12 cellular contexts compared by ENCODE assay signal in the genomic region with DNA sequence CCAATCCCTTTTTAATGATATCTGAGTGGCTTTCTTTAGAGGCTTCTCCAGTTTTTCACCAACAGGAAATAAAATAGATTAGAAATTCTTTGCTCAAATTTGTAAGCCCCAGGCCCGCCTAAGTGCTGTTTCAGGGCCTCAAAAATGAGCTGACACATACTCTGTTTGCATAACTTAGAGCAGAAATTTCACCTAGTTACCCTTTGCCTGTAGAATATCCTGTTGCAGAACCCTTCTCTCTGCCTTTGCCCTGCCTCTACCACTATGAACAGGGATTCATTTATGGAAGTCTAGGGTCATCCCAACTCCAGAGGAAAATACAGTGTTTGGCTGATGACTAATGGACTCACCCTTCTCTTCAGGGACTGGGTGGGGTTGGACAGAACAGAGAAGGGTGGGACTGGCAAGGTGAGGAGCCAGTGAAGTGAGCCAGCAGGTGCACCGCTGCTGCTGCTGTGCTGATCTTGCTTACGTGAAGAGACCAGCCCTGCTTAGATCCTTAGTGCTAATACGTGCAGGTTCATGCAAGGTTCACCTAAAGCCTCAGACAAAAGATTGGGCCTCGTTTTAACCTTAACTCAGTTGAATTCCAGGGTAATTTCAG. TPM values are rescaled to one million over a fixed set of nuclear protein-coding genes. Genes with fewer than 3 reads are reported as not detected.
A peak's percentile ranks its signal among the peaks of the same experiment; 100 is the strongest.
DNase-seq lines count a peak whose midpoint lies in the region; ATAC-seq and TF ChIP-seq lines count a peak whose summit lies in the region.
"Had no signal": no experiment of that assay in that cellular context is flagged by ENCODE, and none has a peak within 500 bp of the region (broad histone marks: within the 10 kb centered on the region; RNA-seq: fewer than 3 reads in every experiment).

No MANE protein-coding gene starts in this region.

- no peaks in the 10 kb centered on the region for H3K27me3 Mint-ChIP-seq in T-helper 17 cell
- H3K27me3 Mint-ChIP-seq: naive B cell had no signal

- no peak overlapping the region for H4K91ac ChIP-seq in neuronal stem cell (ENCODE audit: low read depth, low read length, poor library complexity)

- no peak overlapping the region for H2BK15ac ChIP-seq in neuronal stem cell (ENCODE audit: low read length)

- no peak overlapping the region for H3K4me3 ChIP-seq in upper lobe of right lung
- H3K4me3 ChIP-seq in neuronal stem cell (ENCODE audit: low read length in 2 of 2), result no peak overlapping the region
- H3K4me3 ChIP-seq: SK-N-MC had no signal

- no peaks in the 10 kb centered on the region for H3K27me3 ChIP-seq in upper lobe of right lung
- no peaks in the 10 kb centered on the region for H3K27me3 ChIP-seq in neuronal stem cell (ENCODE audit: control insufficient read depth in 3 of 3, insufficient read depth in 3 of 3, low read depth in 1 of 3, low read length in 3 of 3)

- peaks cover 37% of the 10 kb centered on the region for H3K4me1 Mint-ChIP-seq in T-helper 17 cell

- peak overlapping the region; percentile 71 for H3K4me3 Mint-ChIP-seq in T-helper 17 cell

- H3K36me3 ChIP-seq in upper lobe of right lung, result no peaks in the 10 kb centered on the region
- H3K36me3 ChIP-seq in neuronal stem cell (replicated peaks in 1 of 2; ENCODE audit: control insufficient read depth in 2 of 2, insufficient read depth in 2 of 2, low read length in 2 of 2), result no peaks in the 10 kb centered on the region

- H3K4me2 ChIP-seq in neuronal stem cell (ENCODE audit: insufficient read depth, low read length, poor library complexity, severe bottlenecking), result no peak overlapping the region

- peak overlapping the region; percentile 85 for H3K27ac Mint-ChIP-seq in T-helper 17 cell

- H3K4me1 ChIP-seq in upper lobe of right lung (peaks cover 29% of the 10 kb centered on the region), neuronal stem cell (ENCODE audit: control insufficient read depth in 2 of 2, insufficient read depth in 1 of 2, low read depth in 1 of 2, low read length in 2 of 2) (peaks cover 0 to under 1% of the 10 kb centered on the region in 2 donors)

- no peak overlapping the region for H3K14ac ChIP-seq in neuronal stem cell (ENCODE audit: low read length)

- TF ChIP-seq CTCF in upper lobe of right lung (IDR thresholded peaks at IDR 0.05), result no peak

- H3K79me1 ChIP-seq in neuronal stem cell (ENCODE audit: low read depth, low read length), result no peaks in the 10 kb centered on the region

- DNase-seq in Right ventricle myocardium superior (no peak), left cardiac atrium (no peak), T-helper 17 cell (no peak), left lobe of liver (ENCODE audit: low spot score) (no peak), upper lobe of right lung (no peak), neuronal stem cell (ENCODE audit: low spot score) (no peak), NCI-H2107 (lab: John Stamatoyannopoulos, UW) (no peak), C1 segment of cervical spinal cord (lab: John Stamatoyannopoulos, UW) (no peak)
- DNase-seq: activated gamma-delta T cell; naive B cell; NK-92 treated with Interleukin-12 subunit alpha and Interleukin-12 subunit beta, amount 100 ng/mL, for 24 hours had no signal

- no peaks in the 10 kb centered on the region for H3K36me3 Mint-ChIP-seq in T-helper 17 cell (ENCODE audit: low read depth)

- H3K27ac ChIP-seq in upper lobe of right lung, result no peak overlapping the region
- H3K27ac ChIP-seq in neuronal stem cell (replicated peaks; ENCODE audit: low read length), result no peak overlapping the region
- H3K27ac ChIP-seq: SK-N-MC had no signal

- no peak overlapping the region for H4K8ac ChIP-seq in neuronal stem cell (ENCODE audit: low read depth, low read length)

- H3K9me3 ChIP-seq in T-helper 17 cell (ENCODE audit: control insufficient read depth, low read length, poor library complexity, severe bottlenecking), result no peaks in the 10 kb centered on the region
- no peaks in the 10 kb centered on the region for H3K9me3 ChIP-seq in upper lobe of right lung
- H3K9me3 ChIP-seq in neuronal stem cell (replicated peaks in 1 of 2; ENCODE audit: control insufficient read depth in 2 of 2, insufficient read depth in 1 of 2, low read depth in 1 of 2, low read length in 2 of 2), result no peaks in the 10 kb centered on the region

- H3K18ac ChIP-seq in neuronal stem cell (ENCODE audit: low read length), result no peak overlapping the region

- no peak overlapping the region for H3K23ac ChIP-seq in neuronal stem cell (ENCODE audit: low read depth, low read length, poor library complexity)

- intact Hi-C loops in Right ventricle myocardium superior (cut with DNase I) (no loop called here), left cardiac atrium (cut with DNase I) (no loop called here), upper lobe of right lung (cut with DNase I) (no loop called here)

- no peak overlapping the region for H2AFZ ChIP-seq in neuronal stem cell (ENCODE audit: low read length)

- H2AK5ac ChIP-seq in neuronal stem cell (ENCODE audit: low read depth, low read length), result no peak overlapping the region

- H2BK12ac ChIP-seq in neuronal stem cell (ENCODE audit: low read length), result no peak overlapping the region

- no peak overlapping the region for H2BK120ac ChIP-seq in neuronal stem cell (ENCODE audit: low read depth, low read length)

- H3K9ac ChIP-seq in neuronal stem cell (ENCODE audit: low read depth, low read length, poor library complexity), result no peak overlapping the region

- WGBS in neuronal stem cell (ENCODE audit: extremely low coverage in 2 of 2, insufficient read length in 2 of 2, insufficient replicate concordance in 1 of 2), 2 donors, result no CpG with 5 or more reads among the region's 5 CpGs

- no peak overlapping the region for H3K4ac ChIP-seq in neuronal stem cell (ENCODE audit: low read length)

- ATAC-seq in Right ventricle myocardium superior (ENCODE audit: poor library complexity) (peak; percentile 9), left cardiac atrium (no peak), T-helper 17 cell (peak; percentile 90), left lobe of liver (peak; percentile 46), upper lobe of right lung (peak; percentile 83)

- no peak overlapping the region for H2BK5ac ChIP-seq in neuronal stem cell (ENCODE audit: low read length)

RNA-seq across cellular contexts. Expression of a gene that starts 22.8 kb away (rescaled TPM):
- 20.6 TPM for total RNA-seq in Right ventricle myocardium superior
- total RNA-seq in left cardiac atrium, result 10 to 100 TPM; 32.7 to 35.7 TPM
- total RNA-seq in T-helper 17 cell, result 10 to 100 TPM; 85.2 to 95.1 TPM
- total RNA-seq in left lobe of liver, result 25.7 TPM
- 77.8 TPM for total RNA-seq in upper lobe of right lung
- polyA plus RNA-seq in neuronal stem cell (2013, experiment 1 of 2), result 2.3 TPM
- 2.1 TPM for polyA plus RNA-seq in neuronal stem cell (2013, experiment 2 of 2)

RNA-seq across cellular contexts. Expression of a gene that starts 23.2 kb away (rescaled TPM):
- total RNA-seq in Right ventricle myocardium superior, result 17.3 TPM
- total RNA-seq in left cardiac atrium, result 10 to 100 TPM; 21.4 to 23.3 TPM
- 10 to 100 TPM; 56.7 to 70.0 TPM for total RNA-seq in T-helper 17 cell
- total RNA-seq in left lobe of liver, result 32.9 TPM
- total RNA-seq in upper lobe of right lung, result 40.4 TPM
- 2.5 TPM for polyA plus RNA-seq in neuronal stem cell (2013, experiment 1 of 2)
- polyA plus RNA-seq in neuronal stem cell (2013, experiment 2 of 2), result 2.1 TPM

Comparison
In these comparisons a context has a peak if more than half of its experiments do, and no peak if none do; other contexts are left out.
1. ATAC-seq: peak in Right ventricle myocardium superior (single experiment), T-helper 17 cell (single experiment), left lobe of liver (single experiment) and upper lobe of right lung (single experiment); none in left cardiac atrium (0 of 2).